In genomic region chr3:129238945-129239705, GRCh38 we compare ENCODE assay signal across 11 cellular contexts. TPM values are rescaled to one million over a fixed set of nuclear protein-coding genes. Genes with fewer than 3 reads are reported as not detected.
DNase-seq lines count a peak whose midpoint lies in the region; ATAC-seq and TF ChIP-seq lines count a peak whose summit lies in the region.
"Had no signal": no experiment of that assay in that cellular context is flagged by ENCODE, and none has a peak within 500 bp of the region (broad histone marks: within the 10 kb centered on the region; RNA-seq: fewer than 3 reads in every experiment).

No MANE protein-coding gene starts in this region.

- H3K36me3 Mint-ChIP-seq in CD8-positive, alpha-beta memory T cell: no peaks in the 10 kb centered on the region

- peaks cover 3 to 12% (median 6%) of the 10 kb centered on the region in 3 donors for H3K4me1 Mint-ChIP-seq in CD8-positive, alpha-beta memory T cell

- H3K36me3 ChIP-seq in CD8-positive, alpha-beta memory T cell (ENCODE audit: insufficient read depth, low read length): no peaks in the 10 kb centered on the region
- H3K36me3 ChIP-seq in PC-9 (ENCODE audit: low read depth) (no peaks in the 10 kb centered on the region), mammary epithelial cell (ENCODE audit: insufficient read depth, low read length) (no peaks in the 10 kb centered on the region), mucosa of descending colon (ENCODE audit: low read depth) (no peaks in the 10 kb centered on the region), SJCRH30 (no peaks in the 10 kb centered on the region)

- POLR2A ChIA-PET in CD8-positive, alpha-beta memory T cell (lab: Charles Lee): no interaction called here
- POLR2A ChIA-PET in PC-9 (lab: Charles Lee; ENCODE audit: unreplicated experiment): interaction anchor here (0.6 to 1.3 kb wide), 7 partner anchors 8 to 399 kb away, joined by 3 to 8 read pairs (median 3); partner anchors contain the start of gene COPG1

- H3K4me2 ChIP-seq in PC-9: peak overlapping the region; percentile 54
- H3K4me2 ChIP-seq in mammary epithelial cell (ENCODE audit: insufficient read depth, low read depth, low read length): no peak overlapping the region

- H3K9me3 Mint-ChIP-seq in CD8-positive, alpha-beta memory T cell: no peaks in the 10 kb centered on the region

- H3K27ac Mint-ChIP-seq in CD8-positive, alpha-beta memory T cell: peak overlapping the region in 3 of 8 donors; percentile 43 to 57 (median 43)

- no peak for DNase-seq in CD8-positive, alpha-beta memory T cell
- DNase-seq in PC-9 (peak; percentile 47 to 79), mammary epithelial cell (peak; percentile 71), mucosa of descending colon (no peak), SJCRH30 (no peak)
- no peak for DNase-seq in activated effector memory CD4-positive, alpha-beta T cell treated with anti-CD3 and anti-CD28 coated beads, Interleukin-2, amount 50 U/mL, for 16 hours
- DNase-seq: NCI-H146, testis had no signal

- H3K4me3 ChIP-seq in CD8-positive, alpha-beta memory T cell (ENCODE audit: low read length): no peak overlapping the region
- H3K4me3 ChIP-seq in PC-9 (no peak overlapping the region), mammary epithelial cell (replicated peaks in 1 of 3; ENCODE audit: insufficient read depth in 1 of 3, low read depth in 2 of 3, low read length in 3 of 3) (no peak overlapping the region), mucosa of descending colon (no peak overlapping the region), SJCRH30 (no peak overlapping the region)
- H3K4me3 ChIP-seq: testis had no signal

- H3K9me3 ChIP-seq in CD8-positive, alpha-beta memory T cell (ENCODE audit: low read length): no peaks in the 10 kb centered on the region
- H3K9me3 ChIP-seq in PC-9 (ENCODE audit: insufficient read depth, low read depth) (no peaks in the 10 kb centered on the region), mammary epithelial cell (replicated peaks; ENCODE audit: insufficient read depth, low read length) (no peaks in the 10 kb centered on the region), mucosa of descending colon (no peaks in the 10 kb centered on the region), SJCRH30 (replicated peaks) (no peaks in the 10 kb centered on the region)
- H3K9me3 ChIP-seq: testis had no signal

- no peak for TF ChIP-seq CTCF in PC-9 (conservative IDR thresholded peaks at IDR 0.05)
- no peak for TF ChIP-seq CTCF in mammary epithelial cell (conservative IDR thresholded peaks at IDR 0.05 in 1 of 2, IDR thresholded peaks at IDR 0.05 in 1 of 2; ENCODE audit: extremely low read depth in 1 of 2, insufficient read depth in 1 of 2, low read depth in 1 of 2, low read length in 2 of 2)
- no peak for TF ChIP-seq CTCF in mucosa of descending colon (IDR thresholded peaks at IDR 0.05)

- H2AFZ ChIP-seq in PC-9 (no peak overlapping the region), mammary epithelial cell (ENCODE audit: low read depth, low read length) (no peak overlapping the region)

- dilution Hi-C loops in mammary epithelial cell (cut with HindIII; ENCODE audit: low sequenced_read_pairs): no loop called here

- peaks cover 15% of the 10 kb centered on the region for H3F3A ChIP-seq in PC-9 (ENCODE audit: insufficient read depth, low read depth)

- ATAC-seq in mucosa of descending colon (peak; percentile 83), HG02588 (IDR thresholded peaks at IDR 0.05; ENCODE audit: unreplicated experiment) (no peak), GM19035 (IDR thresholded peaks at IDR 0.05; ENCODE audit: unreplicated experiment) (no peak)

- H3K27me3 Mint-ChIP-seq in CD8-positive, alpha-beta memory T cell: peaks cover 1 to 4% of the 10 kb centered on the region in 2 donors

- no peaks in the 10 kb centered on the region for H3K9me2 ChIP-seq in PC-9 (ENCODE audit: insufficient read depth)

- H3K4me1 ChIP-seq in CD8-positive, alpha-beta memory T cell (ENCODE audit: insufficient read depth, low read length): peaks cover 16% of the 10 kb centered on the region
- H3K4me1 ChIP-seq in PC-9 (replicated peaks; ENCODE audit: insufficient read depth) (peaks cover 27% of the 10 kb centered on the region), mammary epithelial cell (ENCODE audit: insufficient read depth, low read length) (peaks cover 20% of the 10 kb centered on the region), mucosa of descending colon (ENCODE audit: low read depth) (no peaks in the 10 kb centered on the region), SJCRH30 (no peaks in the 10 kb centered on the region)
- H3K4me1 ChIP-seq: testis had no signal

- 76% methylated on average over 8 of the region's 8 CpGs for WGBS in mammary epithelial cell (ENCODE audit: low coverage, missing lambda C conversion rate)

- H3K27me3 ChIP-seq in CD8-positive, alpha-beta memory T cell (ENCODE audit: insufficient read depth, low read length, poor library complexity, severe bottlenecking): no peaks in the 10 kb centered on the region
- H3K27me3 ChIP-seq in PC-9 (ENCODE audit: insufficient read depth, low read depth) (no peaks in the 10 kb centered on the region), mammary epithelial cell (ENCODE audit: insufficient read depth, low read length) (no peaks in the 10 kb centered on the region), SJCRH30 (no peaks in the 10 kb centered on the region)
- H3K27me3 ChIP-seq: testis had no signal

- H3K27ac ChIP-seq in CD8-positive, alpha-beta memory T cell (ENCODE audit: low read depth, low read length): peak overlapping the region; percentile 33
- H3K27ac ChIP-seq in PC-9 (peak overlapping the region; percentile 63), mammary epithelial cell (ENCODE audit: insufficient read depth, low read depth, low read length) (no peak overlapping the region), SJCRH30 (no peak overlapping the region)
- H3K27ac ChIP-seq: testis, VCaP had no signal

- H3K4me3 Mint-ChIP-seq in CD8-positive, alpha-beta memory T cell: peak overlapping the region in 1 of 7 donors; percentile 47

- CTCF ChIA-PET in CD8-positive, alpha-beta memory T cell (lab: Charles Lee): interaction anchor here (1.1 to 3.2 kb wide), 5 partner anchors 10 to 269 kb away, joined by 3 to 15 read pairs (median 4); partner anchors contain the start of gene COPG1
- CTCF ChIA-PET in PC-9 (lab: Charles Lee): interaction anchor here (0.6 kb wide), 2 partner anchors 185 to 245 kb away, joined by 3 read pairs; partner anchors contain the start of gene CFAP92
- CTCF ChIA-PET in mammary epithelial cell (lab: Charles Lee; ENCODE audit: low non-redundant PET): no interaction called here

- intact Hi-C loops in PC-9 (cut with micrococcal nuclease; ENCODE audit: unreplicated experiment): no loop called here
- intact Hi-C loops in mammary epithelial cell (cut with micrococcal nuclease): no loop called here
- intact Hi-C loops in mucosa of descending colon (cut with DNase I, micrococcal nuclease): no loop called here

- in situ Hi-C loops in mammary epithelial cell (cut with MboI; ENCODE audit: low sequenced_read_pairs in 2 of 2): no loop called here

- H4K20me1 ChIP-seq in PC-9 (ENCODE audit: insufficient read depth) (no peaks in the 10 kb centered on the region), mammary epithelial cell (ENCODE audit: insufficient read depth, low read length) (no peaks in the 10 kb centered on the region)

- no peaks in the 10 kb centered on the region for H3K79me2 ChIP-seq in PC-9 (ENCODE audit: low read depth)
- no peaks in the 10 kb centered on the region for H3K79me2 ChIP-seq in mammary epithelial cell (ENCODE audit: insufficient read depth, low read length)

- BruUV-seq in PC-9 (replicated peaks; lab: Mats Ljungman, UMichigan) (no TSS peak), mammary epithelial cell (replicated peaks; lab: Mats Ljungman, UMichigan) (no TSS peak)

- no peak overlapping the region for H3K9ac ChIP-seq in mammary epithelial cell (ENCODE audit: insufficient read depth, low read length)

RNA-seq across cellular contexts. Expression of gene COPG1, which starts 10.3 kb away (rescaled TPM):
- total RNA-seq in CD8-positive, alpha-beta memory T cell: 100 to 1,000 TPM; 134 to 136 TPM
- 101 TPM for polyA plus RNA-seq in CD8-positive, alpha-beta memory T cell
- 195 and 212 TPM in 2 replicates for total RNA-seq in PC-9 (2021)
- total RNA-seq in mammary epithelial cell: 100 to 1,000 TPM; 173 to 176 TPM
- 98.1 TPM for polyA plus RNA-seq in mammary epithelial cell
- polyA minus RNA-seq in mammary epithelial cell: 175 TPM
- 100 to 1,000 TPM; 157 to 274 (median 228) TPM for total RNA-seq in mucosa of descending colon
- 87.3 and 89.5 TPM in 2 replicates for total RNA-seq in SJCRH30 (2014; rRNA removed; shearing (Covaris generic))

RNA-seq across cellular contexts. Expression of gene HMCES, which starts 39.5 kb away (rescaled TPM):
- total RNA-seq in CD8-positive, alpha-beta memory T cell: 10 to 100 TPM; 64.3 to 64.6 TPM
- polyA plus RNA-seq in CD8-positive, alpha-beta memory T cell: 97.9 TPM
- total RNA-seq in PC-9 (2021): 60.9 and 62.7 TPM in 2 replicates
- 10 to 100 TPM; 36.2 to 77.8 TPM for total RNA-seq in mammary epithelial cell
- polyA plus RNA-seq in mammary epithelial cell: 57.1 TPM
- polyA minus RNA-seq in mammary epithelial cell: 67.3 TPM
- total RNA-seq in mucosa of descending colon: 10 to 100 TPM; 37.0 to 44.1 (median 41.4) TPM
- total RNA-seq in SJCRH30 (2014; rRNA removed; shearing (Covaris generic)): 29.1 and 30.7 TPM in 2 replicates

RNA-seq across cellular contexts. Expression of gene CNBP, which starts 55.4 kb away (rescaled TPM):
- total RNA-seq in CD8-positive, alpha-beta memory T cell: 100 to 1,000 TPM; 474 to 487 TPM
- polyA plus RNA-seq in CD8-positive, alpha-beta memory T cell: 931 TPM
- 261 and 265 TPM in 2 replicates for total RNA-seq in PC-9 (2021)
- 100 to 1,000 TPM; 252 to 307 TPM for total RNA-seq in mammary epithelial cell
- 349 TPM for polyA plus RNA-seq in mammary epithelial cell
- polyA minus RNA-seq in mammary epithelial cell: 213 TPM
- total RNA-seq in mucosa of descending colon: 100 to 1,000 TPM; 223 to 353 (median 234) TPM
- 449 and 480 TPM in 2 replicates for total RNA-seq in SJCRH30 (2014; rRNA removed; shearing (Covaris generic))

Comparison
In these comparisons a context has a peak if more than half of its experiments do, and no peak if none do; other contexts are left out.
1. DNase-seq: peak in PC-9 (2 of 2) and mammary epithelial cell (single experiment); none in CD8-positive, alpha-beta memory T cell (0 of 5), mucosa of descending colon (0 of 3), activated effector memory CD4-positive, alpha-beta T cell treated with anti-CD3 and anti-CD28 coated beads, Interleukin-2, amount 50 U/mL, for 16 hours (single experiment) and SJCRH30 (0 of 2).
2. H3K27ac ChIP-seq: peak in CD8-positive, alpha-beta memory T cell (single experiment) and PC-9 (single experiment); none in mammary epithelial cell (single experiment) and SJCRH30 (single experiment).